Comparison of ENCODE assay signal across 10 cellular contexts in genomic region chr1:211036701-211037494, GRCh38.
A peak's percentile ranks its signal among the peaks of the same experiment; 100 is the strongest.
DNase-seq lines count a peak whose midpoint lies in the region; ATAC-seq lines count a peak whose summit lies in the region.
"Had no signal": no experiment of that assay in that cellular context is flagged by ENCODE, and none has a peak within 500 bp of the region (broad histone marks: within the 10 kb centered on the region; RNA-seq: fewer than 3 reads in every experiment).

No MANE protein-coding gene starts in this region.

- in situ Hi-C loops in Caki2 (cut with HindIII; ENCODE audit: low pct_unique_long_range_greater_than_20kb, low sequenced_read_pairs), result no loop called here

- ATAC-seq in HG03139 (IDR thresholded peaks at IDR 0.05; ENCODE audit: unreplicated experiment), result no peak
- no peak for ATAC-seq in effector memory CD8-positive, alpha-beta T cell (replicated peaks)

- H3K27ac Mint-ChIP-seq in effector memory CD8-positive, alpha-beta T cell, result no peak overlapping the region

- no peak overlapping the region for H3K4me3 Mint-ChIP-seq in effector memory CD8-positive, alpha-beta T cell

- no peaks in the 10 kb centered on the region for H3K4me1 Mint-ChIP-seq in effector memory CD8-positive, alpha-beta T cell (ENCODE audit: low read depth in 2 of 2)

- H3K9me3 Mint-ChIP-seq in effector memory CD8-positive, alpha-beta T cell, result no peaks in the 10 kb centered on the region

- H3K27me3 Mint-ChIP-seq in effector memory CD8-positive, alpha-beta T cell, result peaks cover 6 to 9% of the 10 kb centered on the region in 2 donors

- no peaks in the 10 kb centered on the region for H3K36me3 Mint-ChIP-seq in effector memory CD8-positive, alpha-beta T cell (ENCODE audit: insufficient read depth)

- peak; percentile 82 for DNase-seq in Caki2 (ENCODE audit: low read depth)
- peak; percentile 91 for DNase-seq in HS-5 (ENCODE audit: low read depth)
- peak; percentile 90 for DNase-seq in amniotic epithelial cell (ENCODE audit: low read depth)
- DNase-seq in kidney tubule cell (ENCODE audit: low spot score), result peak; percentile 91
- no peak for DNase-seq in effector memory CD8-positive, alpha-beta T cell
- DNase-seq in ureter (ENCODE audit: low spot score), result no peak
- no peak for DNase-seq in NCI-H1930 (lab: John Stamatoyannopoulos, UW)
- DNase-seq: cortex of kidney, left cardiac atrium had no signal

Comparison
In these comparisons a context has a peak if more than half of its experiments do, and no peak if none do; other contexts are left out.
1. DNase-seq: peak in Caki2 (single experiment), HS-5 (single experiment), amniotic epithelial cell (single experiment) and kidney tubule cell (single experiment); none in effector memory CD8-positive, alpha-beta T cell (0 of 3), ureter (single experiment) and NCI-H1930 (0 of 2).